ENCODE assay signal across 33 cellular contexts in genomic region chr10:22481106-22481505, GRCh38.
"Had no signal": no experiment of that assay in that cellular context is flagged by ENCODE, and none has a peak within 500 bp of the region (broad histone marks: within the 10 kb centered on the region; RNA-seq: fewer than 3 reads in every experiment).

No MANE protein-coding gene starts in this region.

- H3K4me2 ChIP-seq: PC-9 had no signal

- H3K36me3 ChIP-seq: MG63, SJCRH30 had no signal

- H2AFZ ChIP-seq: PC-9 had no signal

- ATAC-seq: Panc1, Right ventricle myocardium inferior, T-cell had no signal

- H3K4me3 ChIP-seq: MG63, PC-9, SJCRH30, SK-N-MC had no signal

- DNase-seq: Kasumi-1, MG63, NCI-H1048, NCI-H1092 treated with DMSO at 0.1 percent for 48 hours, NCI-H1105 treated with DMSO at 0.1 percent for 48 hours, NCI-H1417, NCI-H1436, NCI-H146, NCI-H1694, NCI-H187, NCI-H1930, NCI-H2029 treated with DMSO at 0.1 percent for 48 hours, NCI-H2081 treated with DMSO at 0.1 percent for 48 hours, NCI-H2107, NCI-H2171, NCI-H226, NCI-H446 treated with DMSO at 0.1 percent for 48 hours, NCI-H510A, NCI-H524, NCI-H526, NCI-H69, NCI-H748 treated with DMSO at 0.1 percent for 48 hours, NCI-H82, PC-9, SHP77, SIG-M5, SJCRH30, T-cell had no signal

- H3K27me3 ChIP-seq: MG63, SJCRH30 had no signal

- H3K27ac ChIP-seq: PC-9, RWPE1, SJCRH30, SK-N-MC had no signal

- H3K4me1 ChIP-seq: SJCRH30 had no signal

- H3K9me3 ChIP-seq: MG63, SJCRH30 had no signal

- FAIRE-seq: RCC 7860 had no signal
